Comparison of ENCODE assay signal across 1 cellular context in genomic region chr12:45728625-45729232, GRCh38.
TF ChIP-seq lines count a peak whose summit lies in the region.

No MANE protein-coding gene starts in this region.

TF ChIP-seq in HepG2, 621 proteins besides CTCF, POLR2A, EP300 and RAD21 (continued from another document and continues in another):
- no peak for TF ChIP-seq ZSCAN22 (CRISPR knock-in tag; IDR thresholded peaks at IDR 0.05)
- TF ChIP-seq ONECUT2 (CRISPR knock-in tag; IDR thresholded peaks at IDR 0.05) = no peak
- no peak for TF ChIP-seq KLF9 (CRISPR knock-in tag; IDR thresholded peaks at IDR 0.05; ENCODE audit: low read depth)
- TF ChIP-seq ZNF577 (CRISPR knock-in tag; IDR thresholded peaks at IDR 0.05; ENCODE audit: borderline replicate concordance, low read depth) = no peak
- TF ChIP-seq ZBTB33 (CRISPR knock-in tag; IDR thresholded peaks at IDR 0.05) = peak; percentile 69
- TF ChIP-seq GATAD2A (CRISPR knock-in tag; IDR thresholded peaks at IDR 0.05) = peak; percentile 84
- no peak for TF ChIP-seq PHF20 (CRISPR knock-in tag; IDR thresholded peaks at IDR 0.05)
- TF ChIP-seq GLMP (CRISPR knock-in tag; IDR thresholded peaks at IDR 0.05; ENCODE audit: borderline replicate concordance) = no peak
- TF ChIP-seq STAT5B (CRISPR knock-in tag; IDR thresholded peaks at IDR 0.05) = no peak
- TF ChIP-seq SMARCE1 (IDR thresholded peaks at IDR 0.05; ENCODE audit: borderline replicate concordance) = no peak
- peak; percentile 97 for TF ChIP-seq SOX5 (CRISPR knock-in tag; IDR thresholded peaks at IDR 0.05; ENCODE audit: borderline replicate concordance)
- 0 out of 2 replicates have a peak, but pooled peaks have one; percentile 42 for TF ChIP-seq ZNF550 (CRISPR knock-in tag; IDR thresholded peaks at IDR 0.05; ENCODE audit: borderline replicate concordance)
- 0 out of 2 replicates have a peak, but pooled peaks have one; percentile 20 for TF ChIP-seq TCF7 (IDR thresholded peaks at IDR 0.05; ENCODE audit: low read depth)
- TF ChIP-seq FOXK2 (IDR thresholded peaks at IDR 0.05) = no peak
- TF ChIP-seq THYN1 (CRISPR knock-in tag; IDR thresholded peaks at IDR 0.05; ENCODE audit: borderline replicate concordance, low read depth) = no peak
- peak; percentile 92; the same call in 1 of the 2 replicates for TF ChIP-seq ZMAT3 (CRISPR knock-in tag; conservative IDR thresholded peaks at IDR 0.05)
- TF ChIP-seq ZKSCAN5 (CRISPR knock-in tag; IDR thresholded peaks at IDR 0.05) = peak; percentile 76; the same call in 1 of the 2 replicates
- TF ChIP-seq THAP9 (CRISPR knock-in tag; IDR thresholded peaks at IDR 0.05; ENCODE audit: borderline replicate concordance) = no peak
- no peak for TF ChIP-seq NONO (IDR thresholded peaks at IDR 0.05)
- peak; percentile 94 for TF ChIP-seq NONO (CRISPR knock-in tag; conservative IDR thresholded peaks at IDR 0.05)
- TF ChIP-seq NFE2L1 (CRISPR knock-in tag; IDR thresholded peaks at IDR 0.05; ENCODE audit: borderline replicate concordance) = no peak
- no peak for TF ChIP-seq FUBP1 (CRISPR knock-in tag; IDR thresholded peaks at IDR 0.05; ENCODE audit: borderline replicate concordance)
- TF ChIP-seq XBP1 (CRISPR knock-in tag; IDR thresholded peaks at IDR 0.05) = 0 out of 2 replicates have a peak, but pooled peaks have one; percentile 58
- TF ChIP-seq GPN1 (CRISPR knock-in tag; IDR thresholded peaks at IDR 0.05; ENCODE audit: borderline replicate concordance) = no peak
- TF ChIP-seq FOXK1 (CRISPR knock-in tag; IDR thresholded peaks at IDR 0.05; ENCODE audit: borderline replicate concordance, low read depth) = peak; percentile 61; the same call in 1 of the 2 replicates
- TF ChIP-seq KMT2B (CRISPR knock-in tag; IDR thresholded peaks at IDR 0.05) = peak; percentile 93
- no peak for TF ChIP-seq AFF4 (CRISPR knock-in tag; IDR thresholded peaks at IDR 0.05)
- peak; percentile 51; the same call in 1 of the 2 replicates for TF ChIP-seq GFI1 (CRISPR knock-in tag; IDR thresholded peaks at IDR 0.05; ENCODE audit: borderline replicate concordance)
- 0 out of 2 replicates have a peak, but pooled peaks have one; percentile 50 for TF ChIP-seq TBP (CRISPR knock-in tag; IDR thresholded peaks at IDR 0.05)
- no peak for TF ChIP-seq SCMH1 (CRISPR knock-in tag; IDR thresholded peaks at IDR 0.05; ENCODE audit: borderline replicate concordance)
- no peak for TF ChIP-seq CEBPZ (IDR thresholded peaks at IDR 0.05; ENCODE audit: low read length)
- peak; percentile 68; the same call in 1 of the 2 replicates for TF ChIP-seq SOX13 (IDR thresholded peaks at IDR 0.05)
- peak in 1 of 2 experiments; percentile 98; a peak in 2 of 4 replicates for TF ChIP-seq SOX13 (CRISPR knock-in tag; conservative IDR thresholded peaks at IDR 0.05 in 1 of 2, IDR thresholded peaks at IDR 0.05 in 1 of 2)
- TF ChIP-seq PHF5A (CRISPR knock-in tag; IDR thresholded peaks at IDR 0.05; ENCODE audit: low read depth, unreplicated experiment) = peak; percentile 79
- peak; percentile 48; the same call in 1 of the 2 replicates for TF ChIP-seq TFE3 (CRISPR knock-in tag; IDR thresholded peaks at IDR 0.05)
- TF ChIP-seq NFIB (CRISPR knock-in tag; IDR thresholded peaks at IDR 0.05; ENCODE audit: borderline replicate concordance) = no peak
- peak; percentile 92; the same call in 1 of the 2 replicates for TF ChIP-seq ETV5 (CRISPR knock-in tag; IDR thresholded peaks at IDR 0.05; ENCODE audit: borderline replicate concordance)
- 0 out of 2 replicates have a peak, but pooled peaks have one; percentile 41 for TF ChIP-seq ZNF44 (CRISPR knock-in tag; IDR thresholded peaks at IDR 0.05)
- peak; percentile 29; the same call in 1 of the 2 replicates for TF ChIP-seq ATF3 (CRISPR knock-in tag; IDR thresholded peaks at IDR 0.05)
- no peak for TF ChIP-seq RARG (CRISPR knock-in tag; IDR thresholded peaks at IDR 0.05; ENCODE audit: low read depth)
- no peak for TF ChIP-seq NR2F2 (IDR thresholded peaks at IDR 0.05; ENCODE audit: borderline replicate concordance, low read depth)
- peak; percentile 99 for TF ChIP-seq UBTF (CRISPR knock-in tag; IDR thresholded peaks at IDR 0.05)
- no peak for TF ChIP-seq TCF7L2 (IDR thresholded peaks at IDR 0.05; ENCODE audit: low read depth, low read length)
- TF ChIP-seq GTF3A (CRISPR knock-in tag; conservative IDR thresholded peaks at IDR 0.05) = no peak
